Comparison of ENCODE assay signal across 1 cellular context in genomic region chr7:139482122-139482521, GRCh38.
TF ChIP-seq lines count a peak whose summit lies in the region.

No MANE protein-coding gene starts in this region.

TF ChIP-seq in IMR-90, 13 proteins besides CTCF, POLR2A, EP300 and RAD21 (continued from another document):
- TF ChIP-seq MAZ (IDR thresholded peaks at IDR 0.05; ENCODE audit: borderline replicate concordance, low read depth, low read length) (no peak), CHD1 (IDR thresholded peaks at IDR 0.05; ENCODE audit: low read depth, low read length) (no peak), MAFK (IDR thresholded peaks at IDR 0.05; ENCODE audit: low read depth, low read length) (no peak), ELK1 (IDR thresholded peaks at IDR 0.05; ENCODE audit: borderline replicate concordance, low read depth, low read length) (no peak), FOS (IDR thresholded peaks at IDR 0.05; ENCODE audit: low read depth, low read length) (no peak), RCOR1 (IDR thresholded peaks at IDR 0.05; ENCODE audit: insufficient replicate concordance, low read length) (no peak)
